Comparison of ENCODE assay signal across 16 cellular contexts in the genomic region with DNA sequence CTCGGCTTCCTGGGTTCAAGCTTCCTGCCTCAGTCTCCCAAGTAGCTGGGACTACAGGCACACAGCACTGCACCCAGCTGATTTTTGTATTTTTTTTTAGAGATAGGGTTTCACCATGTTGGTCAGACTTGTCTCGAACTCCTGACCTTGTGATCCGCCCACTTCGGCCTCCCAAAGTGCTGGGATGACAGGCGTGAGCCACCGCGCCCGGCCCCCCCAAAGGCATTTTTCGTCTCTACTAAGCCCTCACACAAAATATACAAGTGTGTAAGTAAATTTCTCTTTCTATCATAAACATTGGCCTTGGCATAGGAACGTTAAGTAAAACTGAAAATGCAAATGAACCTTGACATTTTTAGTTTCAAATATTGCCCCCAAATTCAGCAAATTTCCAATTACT. TPM values are rescaled to one million over a fixed set of nuclear protein-coding genes. Genes with fewer than 3 reads are reported as not detected.
DNase-seq lines count a peak whose midpoint lies in the region; ATAC-seq and TF ChIP-seq lines count a peak whose summit lies in the region.
"Had no signal": no experiment of that assay in that cellular context is flagged by ENCODE, and none has a peak within 500 bp of the region (broad histone marks: within the 10 kb centered on the region; RNA-seq: fewer than 3 reads in every experiment).

No MANE protein-coding gene starts in this region.

- no TSS peak for BruUV-seq in PC-9 (replicated peaks; lab: Mats Ljungman, UMichigan)

- CTCF ChIA-PET in WTC11 (lab: Charles Lee), result no interaction called here
- CTCF ChIA-PET in PC-9 (lab: Charles Lee), result no interaction called here

- no peaks in the 10 kb centered on the region for H3K9me3 Mint-ChIP-seq in activated naive CD8-positive, alpha-beta T cell (ENCODE audit: low read depth)
- no peaks in the 10 kb centered on the region for H3K9me3 Mint-ChIP-seq in activated naive CD8-positive, alpha-beta T cell treated with anti-CD3 and anti-CD28 coated beads for 36 hours
- H3K9me3 Mint-ChIP-seq in WTC11 (no peaks in the 10 kb centered on the region), nephron progenitor cell (no peaks in the 10 kb centered on the region), type B pancreatic cell (no peaks in the 10 kb centered on the region)
- H3K9me3 Mint-ChIP-seq: IgD-negative memory B cell had no signal

- no peak overlapping the region for H3K27ac ChIP-seq in PC-9
- H3K27ac ChIP-seq: BLaER1 treated with 17β-estradiol and CSF1 and Interleukin-3, amounts not matched to agents 10 nM and 100 nM had no signal

- H3K9me2 ChIP-seq in PC-9 (ENCODE audit: insufficient read depth), result no peaks in the 10 kb centered on the region

- peak overlapping the region; percentile 54 for H3K27ac Mint-ChIP-seq in activated naive CD8-positive, alpha-beta T cell
- no peak overlapping the region for H3K27ac Mint-ChIP-seq in activated naive CD8-positive, alpha-beta T cell treated with anti-CD3 and anti-CD28 coated beads for 36 hours
- peak overlapping the region; percentile 29; the same call in 1 of the 2 replicates for H3K27ac Mint-ChIP-seq in WTC11
- no peak overlapping the region for H3K27ac Mint-ChIP-seq in nephron progenitor cell
- H3K27ac Mint-ChIP-seq in type B pancreatic cell, result no peak overlapping the region

- TF ChIP-seq CTCF in WTC11 (IDR thresholded peaks at IDR 0.05), result no peak
- TF ChIP-seq CTCF in nephron progenitor cell (IDR thresholded peaks at IDR 0.05), result no peak
- TF ChIP-seq CTCF in type B pancreatic cell (conservative IDR thresholded peaks at IDR 0.05), result no peak
- TF ChIP-seq CTCF in PC-9 (conservative IDR thresholded peaks at IDR 0.05), result no peak

- peaks cover 14% of the 10 kb centered on the region; the same call in 1 of the 2 replicates for H3F3A ChIP-seq in PC-9 (ENCODE audit: insufficient read depth, low read depth)

- peaks cover 18% of the 10 kb centered on the region; the same call in 1 of the 2 replicates for H3K4me1 ChIP-seq in PC-9 (replicated peaks; ENCODE audit: insufficient read depth)

- ATAC-seq in WTC11, result no peak

- H3K4me2 ChIP-seq in PC-9, result no peak overlapping the region

- intact Hi-C loops in PC-9 (cut with micrococcal nuclease; ENCODE audit: unreplicated experiment), result loop anchor here (2.0 to 5.0 kb wide), 2 partner anchors 125 to 724 kb away; no protein-coding TSS in a partner anchor

- H4K20me1 ChIP-seq in PC-9 (ENCODE audit: insufficient read depth), result no peaks in the 10 kb centered on the region; the same call in none of the 2 replicates

- H3K4me3 Mint-ChIP-seq in activated naive CD8-positive, alpha-beta T cell, result no peak overlapping the region
- no peak overlapping the region for H3K4me3 Mint-ChIP-seq in activated naive CD8-positive, alpha-beta T cell treated with anti-CD3 and anti-CD28 coated beads for 36 hours
- H3K4me3 Mint-ChIP-seq in WTC11 (no peak overlapping the region), nephron progenitor cell (peak overlapping the region; percentile 58), type B pancreatic cell (peak overlapping the region; percentile 52)

- no peaks in the 10 kb centered on the region for H3K27me3 Mint-ChIP-seq in activated naive CD8-positive, alpha-beta T cell
- no peaks in the 10 kb centered on the region for H3K27me3 Mint-ChIP-seq in activated naive CD8-positive, alpha-beta T cell treated with anti-CD3 and anti-CD28 coated beads for 36 hours
- H3K27me3 Mint-ChIP-seq in WTC11 (ENCODE audit: low read depth) (no peaks in the 10 kb centered on the region; the same call in 1 of the 2 replicates), nephron progenitor cell (ENCODE audit: low read depth, poor library complexity) (peaks cover 3% of the 10 kb centered on the region), type B pancreatic cell (no peaks in the 10 kb centered on the region)

- no peak for DNase-seq in activated naive CD8-positive, alpha-beta T cell treated with anti-CD3 and anti-CD28 coated beads for 36 hours
- no peak for DNase-seq in WTC11 (ENCODE audit: low spot score)
- DNase-seq in nephron progenitor cell, result no peak
- DNase-seq in type B pancreatic cell (ENCODE audit: extremely low spot score, unreplicated experiment), result no peak
- DNase-seq in NCI-H187 treated with DMSO at 0.1 percent for 48 hours (lab: John Stamatoyannopoulos, UW), result no peak
- no peak for DNase-seq in PC-9
- DNase-seq in putamen (ENCODE audit: low spot score), result no peak
- DNase-seq: GDM1, NCI-H1105, NCI-H2029 treated with DMSO at 0.1 percent for 48 hours, NCI-H226, NCI-H524, Right ventricle myocardium superior had no signal

- H2AFZ ChIP-seq in PC-9, result no peak overlapping the region

- no peak overlapping the region for H3K4me3 ChIP-seq in PC-9

- no peaks in the 10 kb centered on the region for H3K36me3 ChIP-seq in PC-9 (ENCODE audit: low read depth)

- POLR2A ChIA-PET in WTC11 (lab: Charles Lee) (no interaction called here), PC-9 (lab: Charles Lee; ENCODE audit: unreplicated experiment) (no interaction called here)

- no peaks in the 10 kb centered on the region for H3K9me3 ChIP-seq in PC-9 (ENCODE audit: insufficient read depth, low read depth)
- H3K9me3 ChIP-seq: BLaER1 treated with 17β-estradiol and CSF1 and Interleukin-3, amounts not matched to agents 10 nM and 100 nM had no signal

- H3K27me3 ChIP-seq in PC-9 (ENCODE audit: insufficient read depth, low read depth), result no peaks in the 10 kb centered on the region
- H3K27me3 ChIP-seq: BLaER1 treated with 17β-estradiol and CSF1 and Interleukin-3, amounts not matched to agents 10 nM and 100 nM had no signal

- peaks cover 37% of the 10 kb centered on the region for H3K4me1 Mint-ChIP-seq in activated naive CD8-positive, alpha-beta T cell (ENCODE audit: low read depth)
- peaks cover 30% of the 10 kb centered on the region for H3K4me1 Mint-ChIP-seq in activated naive CD8-positive, alpha-beta T cell treated with anti-CD3 and anti-CD28 coated beads for 36 hours
- H3K4me1 Mint-ChIP-seq in WTC11 (peaks cover 26% of the 10 kb centered on the region), nephron progenitor cell (peaks cover 30% of the 10 kb centered on the region), type B pancreatic cell (ENCODE audit: unreplicated experiment) (peaks cover 18% of the 10 kb centered on the region)

- peaks cover 5% of the 10 kb centered on the region for H3K36me3 Mint-ChIP-seq in activated naive CD8-positive, alpha-beta T cell
- peaks cover 9% of the 10 kb centered on the region for H3K36me3 Mint-ChIP-seq in activated naive CD8-positive, alpha-beta T cell treated with anti-CD3 and anti-CD28 coated beads for 36 hours
- peaks cover 7% of the 10 kb centered on the region for H3K36me3 Mint-ChIP-seq in WTC11
- peaks cover 19% of the 10 kb centered on the region for H3K36me3 Mint-ChIP-seq in nephron progenitor cell (ENCODE audit: low read depth)
- peaks cover 5% of the 10 kb centered on the region for H3K36me3 Mint-ChIP-seq in type B pancreatic cell
- H3K36me3 Mint-ChIP-seq: IgD-negative memory B cell had no signal

- H3K79me2 ChIP-seq in PC-9 (ENCODE audit: low read depth), result peaks cover 46% of the 10 kb centered on the region

TF ChIP-seq in WTC11, 78 proteins besides CTCF, POLR2A, EP300 and RAD21:
- TF ChIP-seq NFATC4 (CRISPR knock-in tag; IDR thresholded peaks at IDR 0.05) (no peak), ATF1 (CRISPR knock-in tag; IDR thresholded peaks at IDR 0.05) (no peak), ZNF121 (CRISPR knock-in tag; IDR thresholded peaks at IDR 0.05) (no peak), ZNF317 (CRISPR knock-in tag; IDR thresholded peaks at IDR 0.05; ENCODE audit: borderline replicate concordance, low read depth) (no peak), E2F5 (CRISPR knock-in tag; IDR thresholded peaks at IDR 0.05) (no peak), TEAD1 (CRISPR knock-in tag; IDR thresholded peaks at IDR 0.05) (no peak), NR2C2 (CRISPR knock-in tag; IDR thresholded peaks at IDR 0.05) (no peak), IRF2 (CRISPR knock-in tag; IDR thresholded peaks at IDR 0.05; ENCODE audit: borderline replicate concordance, low read depth) (no peak), GABPB1 (CRISPR knock-in tag; IDR thresholded peaks at IDR 0.05) (no peak), ESRRA (CRISPR knock-in tag; IDR thresholded peaks at IDR 0.05; ENCODE audit: borderline replicate concordance) (no peak), GRHL2 (CRISPR knock-in tag; IDR thresholded peaks at IDR 0.05; ENCODE audit: insufficient replicate concordance, severe bottlenecking) (no peak), ETV6 (CRISPR knock-in tag; IDR thresholded peaks at IDR 0.05) (no peak)
TF ChIP-seq in WTC11: peak in this region for 0.

RNA-seq across cellular contexts. Expression of gene ACAD10, which starts 2.1 kb away (rescaled TPM):
- 10 to 100 TPM; 14.4 to 17.4 TPM for total RNA-seq in activated naive CD8-positive, alpha-beta T cell treated with anti-CD3 and anti-CD28 coated beads for 36 hours
- 29.1 to 37.5 TPM (median 37.1 TPM) in 3 replicates for total RNA-seq in WTC11 (2021)
- total RNA-seq in type B pancreatic cell (ENCODE audit: low replicate concordance), result 46.6 and 49.9 TPM in 2 replicates
- 29.1 and 30.3 TPM in 2 replicates for total RNA-seq in PC-9 (2021)

RNA-seq across cellular contexts. Expression of gene BRAP, which starts 2.2 kb away (rescaled TPM):
- 10 to 100 TPM; 22.4 to 23.0 TPM for total RNA-seq in activated naive CD8-positive, alpha-beta T cell treated with anti-CD3 and anti-CD28 coated beads for 36 hours
- total RNA-seq in WTC11 (2021) (17.3 to 18.3 TPM (median 18.1 TPM) in 3 replicates), type B pancreatic cell (ENCODE audit: low replicate concordance) (20.9 and 23.9 TPM in 2 replicates), PC-9 (2021) (13.2 and 15.8 TPM in 2 replicates)

Comparison
In these comparisons a context has a peak if more than half of its experiments do, and no peak if none do; other contexts are left out.
1. H3K27ac Mint-ChIP-seq: peak in activated naive CD8-positive, alpha-beta T cell (single experiment) and WTC11 (single experiment); none in activated naive CD8-positive, alpha-beta T cell treated with anti-CD3 and anti-CD28 coated beads for 36 hours (single experiment), nephron progenitor cell (single experiment) and type B pancreatic cell (single experiment).
2. H3K4me3 Mint-ChIP-seq: peak in nephron progenitor cell (single experiment) and type B pancreatic cell (single experiment); none in activated naive CD8-positive, alpha-beta T cell (single experiment), activated naive CD8-positive, alpha-beta T cell treated with anti-CD3 and anti-CD28 coated beads for 36 hours (single experiment) and WTC11 (single experiment).